14 cellular contexts compared by ENCODE assay signal in genomic region chr5:154793599-154794524, GRCh38. TPM values are rescaled to one million over a fixed set of nuclear protein-coding genes. Genes with fewer than 3 reads are reported as not detected.
DNase-seq lines count a peak whose midpoint lies in the region; ATAC-seq and TF ChIP-seq lines count a peak whose summit lies in the region.
"Had no signal": no experiment of that assay in that cellular context is flagged by ENCODE, and none has a peak within 500 bp of the region (broad histone marks: within the 10 kb centered on the region; RNA-seq: fewer than 3 reads in every experiment).

No MANE protein-coding gene starts in this region.

- no peak for ATAC-seq in T-helper 17 cell
- peak; percentile 41 to 42 for ATAC-seq in left cardiac atrium

- POLR2A ChIA-PET in A673 (lab: Charles Lee; ENCODE audit: low non-redundant PET), result no interaction called here

- no peak for TF ChIP-seq CTCF in ovary (IDR thresholded peaks at IDR 0.05)
- TF ChIP-seq CTCF in A673 (conservative IDR thresholded peaks at IDR 0.05; ENCODE audit: low read depth, low read length), result no peak

- no peak overlapping the region for H3K4me3 ChIP-seq in ovary
- H3K4me3 ChIP-seq in A673 (ENCODE audit: low read depth, low read length, poor library complexity, severe bottlenecking), result no peak overlapping the region
- H3K4me3 ChIP-seq: right lobe of liver, testis had no signal

- no peak overlapping the region for H3K4me3 Mint-ChIP-seq in T-helper 17 cell

- H3K36me3 ChIP-seq in ovary (no peaks in the 10 kb centered on the region), A673 (ENCODE audit: insufficient read depth, low read length, poor library complexity, severe bottlenecking) (peaks cover 72% of the 10 kb centered on the region)

- intact Hi-C loops in left cardiac atrium (cut with DNase I), result loop anchor here in 1 of 2 donors (5.0 kb wide), 1 partner anchor 37 kb away; the partner anchor contains the start of gene LARP1
- intact Hi-C loops in ovary (cut with DNase I), result loop anchor here in 1 of 4 donors (5.0 kb wide), 1 partner anchor 37 kb away; the partner anchor contains the start of gene LARP1
- intact Hi-C loops in A673 (cut with micrococcal nuclease; ENCODE audit: unreplicated experiment), result no loop called here

- 72 to 87% (median 79%) methylated on average over 32 of the region's 32 CpGs for WGBS in ovary, 3 donors

- H3K27me3 ChIP-seq in ovary, result no peaks in the 10 kb centered on the region
- no peaks in the 10 kb centered on the region for H3K27me3 ChIP-seq in A673 (replicated peaks; ENCODE audit: insufficient read depth, low read depth, low read length, poor library complexity)
- H3K27me3 ChIP-seq: right lobe of liver, testis had no signal

- peaks cover 15% of the 10 kb centered on the region for H3K36me3 Mint-ChIP-seq in T-helper 17 cell (ENCODE audit: low read depth)

- H3K27ac ChIP-seq in ovary (peak overlapping the region; percentile 42 to 53), A673 (ENCODE audit: low read depth, low read length, poor library complexity, severe bottlenecking) (no peak overlapping the region)
- H3K27ac ChIP-seq: right lobe of liver had no signal

- H3K4me1 Mint-ChIP-seq in T-helper 17 cell, result peaks cover 24% of the 10 kb centered on the region

- BruUV-seq in A673 (replicated peaks; lab: Mats Ljungman, UMichigan), result no TSS peak

- no peaks in the 10 kb centered on the region for H3K9me3 ChIP-seq in T-helper 17 cell (ENCODE audit: control insufficient read depth, low read length, poor library complexity, severe bottlenecking)
- no peaks in the 10 kb centered on the region for H3K9me3 ChIP-seq in ovary
- H3K9me3 ChIP-seq in A673 (ENCODE audit: low read depth, low read length, poor library complexity, severe bottlenecking), result no peaks in the 10 kb centered on the region
- H3K9me3 ChIP-seq: right lobe of liver, testis had no signal

- DNase-seq in EL (peak; percentile 41), T-helper 17 cell (no peak), left cardiac atrium (no peak), ovary (peak in 3 of 5 donors; percentile 35 to 47 (median 39)), A673 (ENCODE audit: low spot score) (no peak), SHP77 treated with DMSO at 0.1 percent for 48 hours (lab: John Stamatoyannopoulos, UW) (no peak), cerebellar cortex (ENCODE audit: low spot score) (no peak)
- no peak for DNase-seq in stimulated activated CD4-positive, alpha-beta T cell treated with anti-CD3 and anti-CD28 coated beads, Interleukin-12 subunit alpha, Interleukin-12 subunit beta, amount 100 ng/mL, for 4 hours
- DNase-seq: activated CD8-positive, alpha-beta memory T cell treated with anti-CD3 and anti-CD28 coated beads, Interleukin-2, amount 50 U/mL, for 48 hours; MM.1S; NCI-H446; right lobe of liver; RPMI8226; testis had no signal

- H3K4me1 ChIP-seq in ovary (ENCODE audit: insufficient read depth), result peaks cover 16% of the 10 kb centered on the region
- H3K4me1 ChIP-seq in A673 (ENCODE audit: insufficient read depth, low read length, poor library complexity, severe bottlenecking), result no peaks in the 10 kb centered on the region
- H3K4me1 ChIP-seq: right lobe of liver had no signal

- H3K27ac Mint-ChIP-seq in T-helper 17 cell, result peak overlapping the region; percentile 83

- CTCF ChIA-PET in A673 (lab: Charles Lee), result no interaction called here

- no peaks in the 10 kb centered on the region for H3K27me3 Mint-ChIP-seq in T-helper 17 cell

- no peak for TF ChIP-seq EP300 in ovary (IDR thresholded peaks at IDR 0.05)

- no peak for TF ChIP-seq POLR2A in ovary (IDR thresholded peaks at IDR 0.05)

RNA-seq across cellular contexts. Expression of gene LARP1, which starts 38.7 kb away (rescaled TPM):
- total RNA-seq in T-helper 17 cell, result 100 to 1,000 TPM; 121 to 125 TPM
- total RNA-seq in left cardiac atrium, result 100 to 1,000 TPM; 105 to 145 TPM
- 100 to 1,000 TPM in 5 of 7 donors, 10 to 100 TPM in 2; 49.0 to 249 (median 150) TPM for total RNA-seq in ovary
- polyA plus RNA-seq in ovary, result 100 to 1,000 TPM in 1 of 2 donors, 10 to 100 TPM in 1; 38.1 to 121 TPM
- 257 and 269 TPM in 2 replicates for total RNA-seq in A673 (2021)

RNA-seq across cellular contexts. Expression of gene FAXDC2, which starts 56.5 kb away (rescaled TPM):
- total RNA-seq in T-helper 17 cell (10 to 100 TPM in 1 of 2 donors, 1 to 10 TPM in 1; 1.1 to 36.8 TPM), left cardiac atrium (10 to 100 TPM; 10.1 to 28.2 TPM), ovary (10 to 100 TPM; 15.2 to 40.7 (median 23.1) TPM), A673 (2021) (0.44 TPM in 1 of 2 replicates, not detected in the other)
- polyA plus RNA-seq in ovary, result 100 to 1,000 TPM in 1 of 2 donors, 10 to 100 TPM in 1; 43.7 to 120 TPM

Comparison
In these comparisons a context has a peak if more than half of its experiments do, and no peak if none do; other contexts are left out.
1. DNase-seq: peak in EL (single experiment) and ovary (3 of 5); none in T-helper 17 cell (0 of 3), left cardiac atrium (single experiment), A673 (single experiment), stimulated activated CD4-positive, alpha-beta T cell treated with anti-CD3 and anti-CD28 coated beads, Interleukin-12 subunit alpha, Interleukin-12 subunit beta, amount 100 ng/mL, for 4 hours (single experiment), SHP77 treated with DMSO at 0.1 percent for 48 hours (single experiment) and cerebellar cortex (single experiment).